ENCODE assay signal across 8 cellular contexts in the genomic region with DNA sequence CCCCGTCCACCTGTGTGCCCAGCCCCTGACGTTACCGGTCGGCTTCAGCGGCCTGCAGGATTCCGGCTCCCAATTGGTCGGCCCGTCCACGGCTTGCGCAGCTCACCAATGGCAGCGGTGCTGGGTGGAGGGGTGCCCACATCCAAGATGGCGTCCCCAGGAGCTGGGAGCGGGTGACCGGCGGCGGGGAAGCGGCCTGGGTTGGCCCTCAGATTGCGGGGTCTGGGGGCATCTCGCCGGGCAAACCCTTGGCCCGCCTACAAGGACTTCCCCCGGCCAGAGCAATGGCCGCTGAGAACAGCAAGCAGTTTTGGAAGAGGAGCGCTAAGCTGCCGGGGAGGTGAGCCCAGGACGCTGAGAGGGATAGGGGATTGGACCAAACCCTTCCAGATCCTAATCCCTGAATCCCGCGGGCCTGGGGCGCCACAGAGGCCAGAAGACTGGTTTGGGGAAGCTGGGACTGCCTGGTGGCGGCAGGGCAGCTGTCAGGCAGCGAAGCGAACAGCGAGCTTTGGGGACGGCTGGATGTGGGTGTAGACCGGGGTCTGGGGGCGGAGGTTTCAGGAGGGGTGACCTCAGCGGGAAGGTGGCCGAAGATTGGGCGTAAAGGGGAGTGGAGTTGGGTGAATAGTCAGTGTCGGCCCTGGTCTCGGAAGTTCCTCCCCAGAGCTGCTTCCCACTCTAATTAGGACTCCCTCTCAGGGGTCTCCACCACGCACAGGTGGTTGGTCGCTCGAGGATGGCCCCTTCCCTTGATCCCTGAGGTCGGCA. TPM values are rescaled to one million over a fixed set of nuclear protein-coding genes. Genes with fewer than 3 reads are reported as not detected.
DNase-seq lines count a peak whose midpoint lies in the region; ATAC-seq and TF ChIP-seq lines count a peak whose summit lies in the region.

A gene with protein sequence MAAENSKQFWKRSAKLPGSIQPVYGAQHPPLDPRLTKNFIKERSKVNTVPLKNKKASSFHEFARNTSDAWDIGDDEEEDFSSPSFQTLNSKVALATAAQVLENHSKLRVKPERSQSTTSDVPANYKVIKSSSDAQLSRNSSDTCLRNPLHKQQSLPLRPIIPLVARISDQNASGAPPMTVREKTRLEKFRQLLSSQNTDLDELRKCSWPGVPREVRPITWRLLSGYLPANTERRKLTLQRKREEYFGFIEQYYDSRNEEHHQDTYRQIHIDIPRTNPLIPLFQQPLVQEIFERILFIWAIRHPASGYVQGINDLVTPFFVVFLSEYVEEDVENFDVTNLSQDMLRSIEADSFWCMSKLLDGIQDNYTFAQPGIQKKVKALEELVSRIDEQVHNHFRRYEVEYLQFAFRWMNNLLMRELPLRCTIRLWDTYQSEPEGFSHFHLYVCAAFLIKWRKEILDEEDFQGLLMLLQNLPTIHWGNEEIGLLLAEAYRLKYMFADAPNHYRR (plus strand): TSS at position 139 of the 771 bp plus-strand sequence. CDS start 146 bp downstream, at position 285.
A gene (minus strand): TSS at position 511 of the 771 bp plus-strand sequence. CDS start 39,114 bp downstream, outside the sequence.

- H3K4me1 ChIP-seq in mammary epithelial cell (ENCODE audit: insufficient read depth, low read length) (peaks cover 16% of the 10 kb centered on the region), iPS-20b (ENCODE audit: insufficient read depth, low read length) (peaks cover 3% of the 10 kb centered on the region; the same call in 1 of the 2 replicates)

- H3K9ac ChIP-seq in mammary epithelial cell (ENCODE audit: insufficient read depth, low read length) (peak within 1 kb of the TSS; percentile 82), iPS-20b (ENCODE audit: low read depth, low read length) (peak within 1 kb of the TSS; percentile 96)

- dilution Hi-C loops in mammary epithelial cell (cut with HindIII; ENCODE audit: low sequenced_read_pairs) = no loop called here

- H3K36me3 ChIP-seq in WERI-Rb-1 (peaks cover 4% of the 10 kb centered on the region; the same call in 1 of the 2 replicates), mammary epithelial cell (ENCODE audit: insufficient read depth, low read length) (no peaks in the 10 kb centered on the region), iPS-20b (ENCODE audit: insufficient read depth, low read depth, low read length) (no peaks in the 10 kb centered on the region)

- H3K27ac ChIP-seq in WERI-Rb-1 (peak within 1 kb of the TSS; percentile 86), mammary epithelial cell (ENCODE audit: insufficient read depth, low read depth, low read length) (peak within 1 kb of the TSS; percentile 88), iPS-20b (ENCODE audit: low read length) (peak within 1 kb of the TSS; percentile 91), skin epidermis (peak within 1 kb of the TSS; percentile 79 to 99 (median 92))

- H3K4me3 ChIP-seq in AG04449 (ENCODE audit: low read depth, low read length) (peak within 1 kb of the TSS; percentile 93), WERI-Rb-1 (ENCODE audit: low read depth, low read length) (peak within 1 kb of the TSS; percentile 62), mammary epithelial cell (replicated peaks in 1 of 3; ENCODE audit: insufficient read depth in 1 of 3, low read depth in 2 of 3, low read length in 3 of 3) (peak within 1 kb of the TSS; percentile 69 to 89 (median 79)), iPS-20b (ENCODE audit: low read length) (peak within 1 kb of the TSS; percentile 83), skin epidermis (peak within 1 kb of the TSS; percentile 68 to 91 (median 80))

- ATAC-seq in GM18907 (IDR thresholded peaks at IDR 0.05; ENCODE audit: unreplicated experiment) (peak; percentile 92), HG03139 (IDR thresholded peaks at IDR 0.05; ENCODE audit: unreplicated experiment) (peak; percentile 93)

- no peaks in the 10 kb centered on the region for H3K27me3 ChIP-seq in WERI-Rb-1 (ENCODE audit: insufficient read depth, low read depth, severe bottlenecking)
- H3K27me3 ChIP-seq in mammary epithelial cell (ENCODE audit: insufficient read depth, low read length) = no peaks in the 10 kb centered on the region
- no peaks in the 10 kb centered on the region; the same call in 1 of the 2 replicates for H3K27me3 ChIP-seq in iPS-20b (ENCODE audit: insufficient read depth, low read length)

- BruUV-seq in mammary epithelial cell (replicated peaks; lab: Mats Ljungman, UMichigan) = no TSS peak

- no peaks in the 10 kb centered on the region for H3K9me3 ChIP-seq in WERI-Rb-1 (ENCODE audit: severe bottlenecking)
- H3K9me3 ChIP-seq in mammary epithelial cell (replicated peaks; ENCODE audit: insufficient read depth, low read length) = no peaks in the 10 kb centered on the region
- no peaks in the 10 kb centered on the region for H3K9me3 ChIP-seq in iPS-20b (ENCODE audit: insufficient read depth, low read depth, low read length)

- CTCF ChIA-PET in AG04449 (lab: Yijun Ruan, JAX) (interaction anchor here (0.7 to 1.8 kb wide), 2 partner anchors 47 to 68 kb away, joined by 3 to 7 read pairs; no protein-coding TSS in a partner anchor), mammary epithelial cell (lab: Charles Lee; ENCODE audit: low non-redundant PET) (interaction anchor here (0.6 kb wide), 1 partner anchor 498 kb away, joined by 3 read pairs; no protein-coding TSS in a partner anchor)

- 2% methylated on average over 25 of the region's 45 CpGs for WGBS in mammary epithelial cell (ENCODE audit: low coverage, missing lambda C conversion rate)

- DNase-seq in AG04449 (ENCODE audit: low read depth, low spot score) (peak; percentile 59), NCI-H2196 treated with DMSO at 0.1 percent for 48 hours (lab: John Stamatoyannopoulos, UW; ENCODE audit: unreplicated experiment) (peak; percentile 93), WERI-Rb-1 (peak; percentile 100), mammary epithelial cell (peak; percentile 97)

- POLR2A ChIA-PET in AG04449 (lab: Yijun Ruan, JAX) = interaction anchor here (1.4 to 2.1 kb wide), 2 partner anchors 12 to 15 kb away, joined by 7 to 11 read pairs; no protein-coding TSS in a partner anchor

- peak within 1 kb of the TSS; percentile 88 for H2AFZ ChIP-seq in mammary epithelial cell (ENCODE audit: low read depth, low read length)

- H4K20me1 ChIP-seq in mammary epithelial cell (ENCODE audit: insufficient read depth, low read length) = no peaks in the 10 kb centered on the region

- peaks cover 48% of the 10 kb centered on the region for H3K79me2 ChIP-seq in mammary epithelial cell (ENCODE audit: insufficient read depth, low read length)

- H3K4me2 ChIP-seq in mammary epithelial cell (ENCODE audit: insufficient read depth, low read depth, low read length) = peak within 1 kb of the TSS; percentile 94

- in situ Hi-C loops in mammary epithelial cell (cut with MboI; ENCODE audit: low sequenced_read_pairs in 2 of 2) = no loop called here

- intact Hi-C loops in mammary epithelial cell (cut with micrococcal nuclease) = loop anchor here (1.0 kb wide), 3 partner anchors 16 to 48 kb away; no protein-coding TSS in a partner anchor

- no peak for TF ChIP-seq CTCF in AG04449 (IDR thresholded peaks at IDR 0.05; ENCODE audit: insufficient read depth, low read length, missing control alignments)
- TF ChIP-seq CTCF in WERI-Rb-1 (IDR thresholded peaks at IDR 0.05; ENCODE audit: low read depth, low read length) = no peak
- no peak for TF ChIP-seq CTCF in mammary epithelial cell (conservative IDR thresholded peaks at IDR 0.05 in 1 of 2, IDR thresholded peaks at IDR 0.05 in 1 of 2; ENCODE audit: extremely low read depth in 1 of 2, insufficient read depth in 1 of 2, low read depth in 1 of 2, low read length in 2 of 2)

RNA-seq across cellular contexts. Expression of the first gene that starts in this region (rescaled TPM):
- total RNA-seq in mammary epithelial cell = 10 to 100 TPM in 1 of 2 donors, 1 to 10 TPM in 1; 9.3 to 10.4 TPM
- polyA plus RNA-seq in mammary epithelial cell = 5.7 TPM
- 8.7 TPM for polyA minus RNA-seq in mammary epithelial cell

RNA-seq across cellular contexts. Expression of the second gene that starts in this region (rescaled TPM):
- 1 to 10 TPM; 1.7 to 4.2 TPM for total RNA-seq in mammary epithelial cell
- polyA plus RNA-seq in mammary epithelial cell = 1.1 TPM
- polyA minus RNA-seq in mammary epithelial cell = 5.6 TPM

Comparison
In these comparisons a context has a peak if more than half of its experiments do, and no peak if none do; other contexts are left out.
1. Peak in every context shown above with its lines: DNase-seq, ATAC-seq, H3K4me3 ChIP-seq and H3K27ac ChIP-seq.